14 cellular contexts compared by ENCODE assay signal in genomic region chr20:62117362-62117646, GRCh38. TPM values are rescaled to one million over a fixed set of nuclear protein-coding genes. Genes with fewer than 3 reads are reported as not detected.
DNase-seq lines count a peak whose midpoint lies in the region; ATAC-seq and TF ChIP-seq lines count a peak whose summit lies in the region.
"Had no signal": no experiment of that assay in that cellular context is flagged by ENCODE, and none has a peak within 500 bp of the region (broad histone marks: within the 10 kb centered on the region; RNA-seq: fewer than 3 reads in every experiment).

No MANE protein-coding gene starts in this region.

- no peak overlapping the region for H3K4me3 ChIP-seq in dorsolateral prefrontal cortex
- H3K4me3 ChIP-seq: skin epidermis had no signal

- intact Hi-C loops in activated CD4-positive, alpha-beta memory T cell treated with anti-CD3 and anti-CD28 coated beads for 36 hours (cut with micrococcal nuclease) = no loop called here
- intact Hi-C loops in dorsolateral prefrontal cortex (cut with DNase I) = no loop called here
- intact Hi-C loops in sciatic nerve (cut with DNase I) = no loop called here

- peak overlapping the region; percentile 40 for H3K27ac Mint-ChIP-seq in activated CD4-positive, alpha-beta memory T cell treated with anti-CD3 and anti-CD28 coated beads, Interleukin-2, amount 10 ng/mL, durations not matched to agents 7 days and 5 days
- H3K27ac Mint-ChIP-seq in activated CD4-positive, alpha-beta memory T cell treated with anti-CD3 and anti-CD28 coated beads for 36 hours = no peak overlapping the region
- H3K27ac Mint-ChIP-seq in neural crest cell (ENCODE audit: unreplicated experiment) = no peak overlapping the region
- H3K27ac Mint-ChIP-seq: activated B cell treated with CpG ODN at 0.5 μM for 24 hours; stimulated activated naive CD8-positive, alpha-beta T cell treated with anti-CD3 and anti-CD28 coated beads, Interleukin-15, Interleukin-2, amounts not matched to agents 100 ng/mL and 50 ng/mL, for 24 hours had no signal

- DNase-seq in activated CD4-positive, alpha-beta memory T cell treated with anti-CD3 and anti-CD28 coated beads, Interleukin-2, amount 10 ng/mL, durations not matched to agents 7 days and 5 days = no peak
- DNase-seq in activated CD4-positive, alpha-beta memory T cell treated with anti-CD3 and anti-CD28 coated beads for 36 hours = no peak
- DNase-seq in DMS79 treated with DMSO at 0.1 percent for 48 hours (lab: John Stamatoyannopoulos, UW) (peak; percentile 80), NCI-H2227 treated with DMSO at 0.1 percent for 48 hours (lab: John Stamatoyannopoulos, UW) (peak; percentile 78), neural crest cell (ENCODE audit: low read depth, low spot score) (no peak), A172 (ENCODE audit: low spot score) (no peak), dorsolateral prefrontal cortex (no peak), sciatic nerve (ENCODE audit: low spot score) (no peak)
- DNase-seq: activated B cell treated with CpG ODN at 0.5 μM for 24 hours, mesenchymal stem cell, NCI-H2171 treated with DMSO at 0.1 percent for 48 hours, occipital lobe had no signal

- POLR2A ChIA-PET in activated CD4-positive, alpha-beta memory T cell treated with anti-CD3 and anti-CD28 coated beads, Interleukin-2, amount 10 ng/mL, durations not matched to agents 7 days and 5 days (lab: Charles Lee) = no interaction called here
- POLR2A ChIA-PET in activated CD4-positive, alpha-beta memory T cell treated with anti-CD3 and anti-CD28 coated beads for 36 hours (lab: Charles Lee) = no interaction called here

- H3K36me3 Mint-ChIP-seq in activated CD4-positive, alpha-beta memory T cell treated with anti-CD3 and anti-CD28 coated beads, Interleukin-2, amount 10 ng/mL, durations not matched to agents 7 days and 5 days (ENCODE audit: low read depth) = peaks cover 3% of the 10 kb centered on the region
- H3K36me3 Mint-ChIP-seq in activated CD4-positive, alpha-beta memory T cell treated with anti-CD3 and anti-CD28 coated beads for 36 hours = peaks cover 13% of the 10 kb centered on the region
- H3K36me3 Mint-ChIP-seq in neural crest cell (ENCODE audit: low read depth) = no peaks in the 10 kb centered on the region

- H3K4me1 Mint-ChIP-seq in activated CD4-positive, alpha-beta memory T cell treated with anti-CD3 and anti-CD28 coated beads, Interleukin-2, amount 10 ng/mL, durations not matched to agents 7 days and 5 days = peaks cover 28% of the 10 kb centered on the region
- peaks cover 29% of the 10 kb centered on the region for H3K4me1 Mint-ChIP-seq in activated CD4-positive, alpha-beta memory T cell treated with anti-CD3 and anti-CD28 coated beads for 36 hours (ENCODE audit: low read depth)
- peaks cover 20% of the 10 kb centered on the region for H3K4me1 Mint-ChIP-seq in neural crest cell

- peaks cover 0 to 36% (median 0%) of the 10 kb centered on the region in 45 donors for H3K27me3 ChIP-seq in dorsolateral prefrontal cortex

- CTCF ChIA-PET in activated CD4-positive, alpha-beta memory T cell treated with anti-CD3 and anti-CD28 coated beads, Interleukin-2, amount 10 ng/mL, durations not matched to agents 7 days and 5 days (lab: Charles Lee) = no interaction called here
- CTCF ChIA-PET in activated CD4-positive, alpha-beta memory T cell treated with anti-CD3 and anti-CD28 coated beads for 36 hours (lab: Charles Lee) = interaction anchor here (0.6 kb wide), 1 partner anchor 35 kb away, joined by 7 read pairs; no protein-coding TSS in a partner anchor

- no peak for TF ChIP-seq CTCF in neural crest cell (conservative IDR thresholded peaks at IDR 0.05)
- no peak for TF ChIP-seq CTCF in dorsolateral prefrontal cortex (IDR thresholded peaks at IDR 0.05 in 54 of 56, conservative IDR thresholded peaks at IDR 0.05 in 2 of 56; ENCODE audit: low read depth in 1 of 56, partially characterized antibody in 56 of 56)

- peaks cover 15% of the 10 kb centered on the region for H3K9me3 Mint-ChIP-seq in activated CD4-positive, alpha-beta memory T cell treated with anti-CD3 and anti-CD28 coated beads, Interleukin-2, amount 10 ng/mL, durations not matched to agents 7 days and 5 days
- H3K9me3 Mint-ChIP-seq in activated CD4-positive, alpha-beta memory T cell treated with anti-CD3 and anti-CD28 coated beads for 36 hours = peaks cover 30% of the 10 kb centered on the region
- H3K9me3 Mint-ChIP-seq in neural crest cell = no peaks in the 10 kb centered on the region

- H3K27ac ChIP-seq in dorsolateral prefrontal cortex = no peak overlapping the region

- no peak for ATAC-seq in sciatic nerve

- no peak overlapping the region for H3K4me3 Mint-ChIP-seq in activated CD4-positive, alpha-beta memory T cell treated with anti-CD3 and anti-CD28 coated beads, Interleukin-2, amount 10 ng/mL, durations not matched to agents 7 days and 5 days
- H3K4me3 Mint-ChIP-seq in activated CD4-positive, alpha-beta memory T cell treated with anti-CD3 and anti-CD28 coated beads for 36 hours = no peak overlapping the region
- H3K4me3 Mint-ChIP-seq in neural crest cell = peak overlapping the region; percentile 80
- H3K4me3 Mint-ChIP-seq: activated B cell treated with CpG ODN at 0.5 μM for 24 hours; stimulated activated naive CD8-positive, alpha-beta T cell treated with anti-CD3 and anti-CD28 coated beads, Interleukin-15, Interleukin-2, amounts not matched to agents 100 ng/mL and 50 ng/mL, for 24 hours had no signal

- H3K27me3 Mint-ChIP-seq in activated CD4-positive, alpha-beta memory T cell treated with anti-CD3 and anti-CD28 coated beads, Interleukin-2, amount 10 ng/mL, durations not matched to agents 7 days and 5 days = no peaks in the 10 kb centered on the region
- no peaks in the 10 kb centered on the region for H3K27me3 Mint-ChIP-seq in activated CD4-positive, alpha-beta memory T cell treated with anti-CD3 and anti-CD28 coated beads for 36 hours
- H3K27me3 Mint-ChIP-seq in neural crest cell (ENCODE audit: low read depth) = peaks cover 23% of the 10 kb centered on the region
- H3K27me3 Mint-ChIP-seq: stimulated activated naive CD8-positive, alpha-beta T cell treated with anti-CD3 and anti-CD28 coated beads, Interleukin-15, Interleukin-2, amounts not matched to agents 100 ng/mL and 50 ng/mL, for 24 hours had no signal

RNA-seq across cellular contexts. Expression of gene LSM14B, which starts 5.0 kb away (rescaled TPM):
- total RNA-seq in activated CD4-positive, alpha-beta memory T cell treated with anti-CD3 and anti-CD28 coated beads, Interleukin-2, amount 10 ng/mL, durations not matched to agents 7 days and 5 days = 10 to 100 TPM; 38.9 to 39.0 TPM
- total RNA-seq in activated CD4-positive, alpha-beta memory T cell treated with anti-CD3 and anti-CD28 coated beads for 36 hours = 10 to 100 TPM; 33.4 to 35.1 TPM
- total RNA-seq in neural crest cell (97.1 TPM in 2 replicates), dorsolateral prefrontal cortex (10 to 100 TPM; 50.8 to 92.9 (median 73.1) TPM), sciatic nerve (26.5 TPM)
- 45.6 and 55.0 TPM in 2 replicates for total RNA-seq in A172 (2014; rRNA removed; shearing (Covaris generic))

RNA-seq across cellular contexts. Expression of gene PSMA7, which starts 25.9 kb away (rescaled TPM):
- total RNA-seq in activated CD4-positive, alpha-beta memory T cell treated with anti-CD3 and anti-CD28 coated beads, Interleukin-2, amount 10 ng/mL, durations not matched to agents 7 days and 5 days = 100 to 1,000 TPM; 243 to 246 TPM
- 100 to 1,000 TPM; 301 to 316 TPM for total RNA-seq in activated CD4-positive, alpha-beta memory T cell treated with anti-CD3 and anti-CD28 coated beads for 36 hours
- 318 and 322 TPM in 2 replicates for total RNA-seq in neural crest cell
- 837 and 1,013 TPM in 2 replicates for total RNA-seq in A172 (2014; rRNA removed; shearing (Covaris generic))
- total RNA-seq in dorsolateral prefrontal cortex = 100 to 1,000 TPM in 114 of 120 experiments, 10 to 100 TPM in 6; 92.8 to 154 (median 124) TPM
- total RNA-seq in sciatic nerve = 124 TPM

RNA-seq across cellular contexts. Expression of gene SS18L1, which starts 26.3 kb away (rescaled TPM):
- total RNA-seq in activated CD4-positive, alpha-beta memory T cell treated with anti-CD3 and anti-CD28 coated beads, Interleukin-2, amount 10 ng/mL, durations not matched to agents 7 days and 5 days = 10 to 100 TPM; 15.1 to 16.7 TPM
- total RNA-seq in activated CD4-positive, alpha-beta memory T cell treated with anti-CD3 and anti-CD28 coated beads for 36 hours = 10 to 100 TPM; 13.7 to 15.2 TPM
- total RNA-seq in neural crest cell (29.6 and 30.0 TPM in 2 replicates), dorsolateral prefrontal cortex (10 to 100 TPM; 23.7 to 55.2 (median 35.7) TPM), sciatic nerve (18.9 TPM)
- total RNA-seq in A172 (2014; rRNA removed; shearing (Covaris generic)) = 8.5 and 11.6 TPM in 2 replicates

RNA-seq across cellular contexts. Expression of gene TAF4, which starts 51.6 kb away (rescaled TPM):
- total RNA-seq in activated CD4-positive, alpha-beta memory T cell treated with anti-CD3 and anti-CD28 coated beads, Interleukin-2, amount 10 ng/mL, durations not matched to agents 7 days and 5 days = 10 to 100 TPM; 18.0 to 20.0 TPM
- 10 to 100 TPM; 15.3 to 17.0 TPM for total RNA-seq in activated CD4-positive, alpha-beta memory T cell treated with anti-CD3 and anti-CD28 coated beads for 36 hours
- total RNA-seq in neural crest cell = 33.6 and 35.1 TPM in 2 replicates
- total RNA-seq in A172 (2014; rRNA removed; shearing (Covaris generic)) = 5.1 TPM in 2 replicates
- total RNA-seq in dorsolateral prefrontal cortex = 10 to 100 TPM; 13.3 to 38.0 (median 22.2) TPM
- 20.1 TPM for total RNA-seq in sciatic nerve

Comparison
In these comparisons a context has a peak if more than half of its experiments do, and no peak if none do; other contexts are left out.
1. DNase-seq: peak in DMS79 treated with DMSO at 0.1 percent for 48 hours (single experiment) and NCI-H2227 treated with DMSO at 0.1 percent for 48 hours (single experiment); none in activated CD4-positive, alpha-beta memory T cell treated with anti-CD3 and anti-CD28 coated beads, Interleukin-2, amount 10 ng/mL, durations not matched to agents 7 days and 5 days (single experiment), activated CD4-positive, alpha-beta memory T cell treated with anti-CD3 and anti-CD28 coated beads for 36 hours (single experiment), neural crest cell (single experiment), A172 (single experiment), dorsolateral prefrontal cortex (0 of 10) and sciatic nerve (single experiment).